In genomic region chr19:32459199-32459865, GRCh38 we compare ENCODE assay signal across 26 cellular contexts. TPM values are rescaled to one million over a fixed set of nuclear protein-coding genes. Genes with fewer than 3 reads are reported as not detected.
DNase-seq lines count a peak whose midpoint lies in the region; ATAC-seq, FAIRE-seq and TF ChIP-seq lines count a peak whose summit lies in the region.
"Had no signal": no experiment of that assay in that cellular context is flagged by ENCODE, and none has a peak within 500 bp of the region (broad histone marks: within the 10 kb centered on the region; RNA-seq: fewer than 3 reads in every experiment).

No MANE protein-coding gene starts in this region.

- POLR2A ChIA-PET in CD8-positive, alpha-beta memory T cell (lab: Charles Lee), result no interaction called here
- POLR2A ChIA-PET in HepG2 (lab: Yijun Ruan, JAX), result no interaction called here

- H3K9ac ChIP-seq in astrocyte (ENCODE audit: low read length), result no peak overlapping the region
- H3K9ac ChIP-seq in HepG2 (ENCODE audit: insufficient read depth, low read depth, low read length), result no peak overlapping the region
- no peak overlapping the region for H3K9ac ChIP-seq in neural progenitor cell

- no peaks in the 10 kb centered on the region for H3K79me2 ChIP-seq in astrocyte (ENCODE audit: insufficient read depth, low read length)
- H3K79me2 ChIP-seq in HepG2 (ENCODE audit: insufficient read depth, low read length), result no peaks in the 10 kb centered on the region
- no peaks in the 10 kb centered on the region for H3K79me2 ChIP-seq in neural progenitor cell (ENCODE audit: low read depth)

- H3K4me1 Mint-ChIP-seq in CD4-positive, CD25-positive, alpha-beta regulatory T cell, result peaks cover 11 to 24% (median 21%) of the 10 kb centered on the region in 4 donors
- peaks cover 9 to 21% (median 20%) of the 10 kb centered on the region in 3 donors for H3K4me1 Mint-ChIP-seq in CD8-positive, alpha-beta memory T cell
- H3K4me1 Mint-ChIP-seq in astrocyte (ENCODE audit: low read depth, unreplicated experiment) (peaks cover 26% of the 10 kb centered on the region), neural progenitor cell (no peaks in the 10 kb centered on the region)

- BruUV-seq in HepG2 (replicated peaks; lab: Mats Ljungman, UMichigan), result no TSS peak

- H3K4me1 ChIP-seq in CD4-positive, CD25-positive, alpha-beta regulatory T cell (ENCODE audit: control insufficient read depth, insufficient read depth, low read length, poor library complexity, severe bottlenecking), result peaks cover 14% of the 10 kb centered on the region
- H3K4me1 ChIP-seq in CD8-positive, alpha-beta memory T cell (ENCODE audit: insufficient read depth, low read length), result no peaks in the 10 kb centered on the region
- H3K4me1 ChIP-seq in astrocyte (ENCODE audit: insufficient read depth, low read length) (no peaks in the 10 kb centered on the region), HepG2 (ENCODE audit: insufficient read depth, low read length) (peaks cover 9% of the 10 kb centered on the region), neural progenitor cell (no peaks in the 10 kb centered on the region)
- H3K4me1 ChIP-seq: foreskin keratinocyte, left lung, prostate gland had no signal

- H3K4me3 Mint-ChIP-seq in CD4-positive, CD25-positive, alpha-beta regulatory T cell, result peak overlapping the region; percentile 10 to 60 (median 44)
- peak overlapping the region in 2 of 7 donors; percentile 3 to 47 for H3K4me3 Mint-ChIP-seq in CD8-positive, alpha-beta memory T cell
- H3K4me3 Mint-ChIP-seq in astrocyte (ENCODE audit: unreplicated experiment) (no peak overlapping the region), neural progenitor cell (no peak overlapping the region)

- CTCF ChIA-PET in CD8-positive, alpha-beta memory T cell (lab: Charles Lee), result no interaction called here
- CTCF ChIA-PET in HepG2 (lab: Yijun Ruan, JAX; ENCODE audit: low intra/inter-chr PET ratio, low total read pairs), result no interaction called here

- no peak overlapping the region for H2AFZ ChIP-seq in astrocyte (ENCODE audit: low read depth, low read length)
- no peak overlapping the region for H2AFZ ChIP-seq in HepG2 (ENCODE audit: low read length)
- no peak overlapping the region for H2AFZ ChIP-seq in neural progenitor cell (replicated peaks)

- H3K27me3 Mint-ChIP-seq in CD4-positive, CD25-positive, alpha-beta regulatory T cell, result no peaks in the 10 kb centered on the region
- H3K27me3 Mint-ChIP-seq in CD8-positive, alpha-beta memory T cell, result no peaks in the 10 kb centered on the region
- H3K27me3 Mint-ChIP-seq in astrocyte (ENCODE audit: low read depth, unreplicated experiment) (no peaks in the 10 kb centered on the region), neural progenitor cell (ENCODE audit: insufficient read depth, low read depth) (no peaks in the 10 kb centered on the region)

- no peak for ATAC-seq in CD4-positive, CD25-positive, alpha-beta regulatory T cell (ENCODE audit: low read depth in 2 of 2)
- ATAC-seq in HepG2, result peak; percentile 48; the same call in 1 of the 3 replicates
- ATAC-seq: esophagus mucosa, foreskin keratinocyte had no signal

- peak overlapping the region; percentile 86 to 94 (median 92) for H3K27ac Mint-ChIP-seq in CD4-positive, CD25-positive, alpha-beta regulatory T cell
- H3K27ac Mint-ChIP-seq in CD8-positive, alpha-beta memory T cell, result peak overlapping the region in 6 of 8 donors; percentile 1 to 77 (median 46)
- H3K27ac Mint-ChIP-seq in astrocyte (ENCODE audit: unreplicated experiment) (peak overlapping the region; percentile 2), neural progenitor cell (no peak overlapping the region)
- H3K27ac Mint-ChIP-seq: activated T-helper 2 cell treated with anti-CD3 and anti-CD28 coated beads, Interferon-gamma antibody, Interleukin-2, Interleukin-4, amounts not matched to agents 10 μg/mL and 5 μg/mL and 100 μg/mL, durations not matched to agents 14 hours and 24 hours and 36 hours had no signal

- TF ChIP-seq EP300 in HepG2 (IDR thresholded peaks at IDR 0.05; ENCODE audit: low read depth in 2 of 2, low read length in 2 of 2) (no peak), HepG2 (CRISPR knock-in tag; IDR thresholded peaks at IDR 0.05; ENCODE audit: borderline replicate concordance) (no peak)

- TF ChIP-seq POLR2A in HepG2 (IDR thresholded peaks at IDR 0.05; ENCODE audit: insufficient read depth in 1 of 2, low read depth in 2 of 2, low read length in 2 of 2), result no peak

- no peaks in the 10 kb centered on the region for H3K9me3 Mint-ChIP-seq in CD4-positive, CD25-positive, alpha-beta regulatory T cell
- H3K9me3 Mint-ChIP-seq in CD8-positive, alpha-beta memory T cell, result no peaks in the 10 kb centered on the region
- H3K9me3 Mint-ChIP-seq in astrocyte (ENCODE audit: unreplicated experiment), result no peaks in the 10 kb centered on the region
- no peaks in the 10 kb centered on the region for H3K9me3 Mint-ChIP-seq in neural progenitor cell
- H3K9me3 Mint-ChIP-seq: activated naive CD4-positive, alpha-beta T cell treated with anti-CD3 and anti-CD28 coated beads, Interleukin-2, amount 50 U/mL, for 72 hours; activated T-helper 2 cell treated with anti-CD3 and anti-CD28 coated beads, Interferon-gamma antibody, Interleukin-2, Interleukin-4, amounts not matched to agents 10 μg/mL and 5 μg/mL and 100 μg/mL, durations not matched to agents 14 hours and 24 hours and 36 hours had no signal

- TF ChIP-seq RAD21 in HepG2 (CRISPR knock-in tag; IDR thresholded peaks at IDR 0.05), result no peak

- in situ Hi-C loops in HepG2 (cut with HindIII; ENCODE audit: extremely low pct_ligation_motif_present, low pct_unique_long_range_greater_than_20kb), result no loop called here

- no peak for DNase-seq in CD4-positive, CD25-positive, alpha-beta regulatory T cell
- no peak for DNase-seq in CD8-positive, alpha-beta memory T cell
- no peak for DNase-seq in astrocyte (ENCODE audit: low read depth)
- peak; percentile 9 for DNase-seq in HepG2 (ENCODE audit: low spot score)
- DNase-seq in RKO (ENCODE audit: low spot score), result no peak
- no peak for DNase-seq in globus pallidus (ENCODE audit: low spot score)
- no peak for DNase-seq in neural progenitor cell (ENCODE audit: low spot score)
- DNase-seq: anterior cingulate cortex; C1 segment of cervical spinal cord; effector memory CD4-positive, alpha-beta T cell; foreskin keratinocyte; GOT3; hippocampal formation; left lung; mesendoderm; NCI-H146; NCI-H2107; nucleus accumbens; stimulated activated CD8-positive, alpha-beta memory T cell treated with anti-CD3 and anti-CD28 coated beads, Interleukin-4, amount 100 ng/mL, for 48 hours; trophoblast cell had no signal

- peaks cover 14% of the 10 kb centered on the region for H3K36me3 Mint-ChIP-seq in CD4-positive, CD25-positive, alpha-beta regulatory T cell
- H3K36me3 Mint-ChIP-seq in CD8-positive, alpha-beta memory T cell, result peaks cover 3 to 13% (median 10%) of the 10 kb centered on the region in 3 donors
- peaks cover 4% of the 10 kb centered on the region for H3K36me3 Mint-ChIP-seq in astrocyte (ENCODE audit: low read depth, unreplicated experiment)
- peaks cover 9% of the 10 kb centered on the region for H3K36me3 Mint-ChIP-seq in neural progenitor cell
- H3K36me3 Mint-ChIP-seq: activated naive CD4-positive, alpha-beta T cell treated with anti-CD3 and anti-CD28 coated beads, Interleukin-2, amount 50 U/mL, for 72 hours had no signal

- H3K27ac ChIP-seq in CD4-positive, CD25-positive, alpha-beta regulatory T cell (ENCODE audit: insufficient read depth, low read length, poor library complexity, severe bottlenecking), result no peak overlapping the region
- no peak overlapping the region for H3K27ac ChIP-seq in CD8-positive, alpha-beta memory T cell (ENCODE audit: low read depth, low read length)
- H3K27ac ChIP-seq in astrocyte (ENCODE audit: low read depth, low read length) (no peak overlapping the region), HepG2 (ENCODE audit: extremely low read length, insufficient read depth, low read length) (no peak overlapping the region), neural progenitor cell (no peak overlapping the region)
- H3K27ac ChIP-seq: coronary artery, foreskin keratinocyte, left lung, prostate gland had no signal

- H3K4me2 ChIP-seq in astrocyte (ENCODE audit: low read length) (no peak overlapping the region), HepG2 (ENCODE audit: low read depth, low read length) (no peak overlapping the region), neural progenitor cell (no peak overlapping the region)

- H3K27me3 ChIP-seq in CD4-positive, CD25-positive, alpha-beta regulatory T cell (ENCODE audit: control insufficient read depth, insufficient read depth, low read length), result no peaks in the 10 kb centered on the region
- no peaks in the 10 kb centered on the region for H3K27me3 ChIP-seq in CD8-positive, alpha-beta memory T cell (ENCODE audit: insufficient read depth, low read length, poor library complexity, severe bottlenecking)
- H3K27me3 ChIP-seq in astrocyte (ENCODE audit: insufficient read depth, low read length) (no peaks in the 10 kb centered on the region), HepG2 (ENCODE audit: control insufficient read depth in 1 of 2, insufficient read depth in 2 of 2, low read length in 2 of 2) (no peaks in the 10 kb centered on the region), neural progenitor cell (no peaks in the 10 kb centered on the region)
- H3K27me3 ChIP-seq: foreskin keratinocyte, left lung had no signal

- H3F3A ChIP-seq in neural progenitor cell (ENCODE audit: low read depth), result no peaks in the 10 kb centered on the region

- 90% methylated on average over 3 of the region's 3 CpGs for WGBS in HepG2 (ENCODE audit: low lambda C conversion rate)

- H3K36me3 ChIP-seq in CD4-positive, CD25-positive, alpha-beta regulatory T cell (ENCODE audit: control insufficient read depth, insufficient read depth, low read length), result peaks cover 8% of the 10 kb centered on the region
- H3K36me3 ChIP-seq in CD8-positive, alpha-beta memory T cell (ENCODE audit: insufficient read depth, low read length), result no peaks in the 10 kb centered on the region
- H3K36me3 ChIP-seq in astrocyte (ENCODE audit: insufficient read depth, low read length) (peaks cover 13% of the 10 kb centered on the region), HepG2 (replicated peaks in 1 of 2; ENCODE audit: control insufficient read depth in 1 of 2, insufficient read depth in 2 of 2, low read length in 2 of 2) (peaks cover 6 to 36% of the 10 kb centered on the region in 2 experiments; a peak in 4 of 5 replicates), neural progenitor cell (peaks cover 12% of the 10 kb centered on the region)
- H3K36me3 ChIP-seq: prostate gland had no signal

- no peaks in the 10 kb centered on the region for H3K9me3 ChIP-seq in CD4-positive, CD25-positive, alpha-beta regulatory T cell (ENCODE audit: control insufficient read depth in 2 of 2, low read length in 2 of 2)
- no peaks in the 10 kb centered on the region for H3K9me3 ChIP-seq in CD8-positive, alpha-beta memory T cell (ENCODE audit: low read length)
- H3K9me3 ChIP-seq in astrocyte (ENCODE audit: insufficient read depth, low read depth, low read length) (no peaks in the 10 kb centered on the region), HepG2 (ENCODE audit: low read length) (no peaks in the 10 kb centered on the region), neural progenitor cell (ENCODE audit: low read depth) (no peaks in the 10 kb centered on the region)
- H3K9me3 ChIP-seq: left lung, prostate gland had no signal

- TF ChIP-seq CTCF in astrocyte (IDR thresholded peaks at IDR 0.05; ENCODE audit: insufficient read depth, low read depth, low read length), result no peak
- TF ChIP-seq CTCF in HepG2 (CRISPR knock-in tag; IDR thresholded peaks at IDR 0.05), result no peak
- TF ChIP-seq CTCF in neural progenitor cell (IDR thresholded peaks at IDR 0.05), result no peak

- H3K4me3 ChIP-seq in CD4-positive, CD25-positive, alpha-beta regulatory T cell (ENCODE audit: low read depth, low read length), result peak overlapping the region; percentile 64
- H3K4me3 ChIP-seq in CD8-positive, alpha-beta memory T cell (ENCODE audit: low read length), result no peak overlapping the region
- no peak overlapping the region for H3K4me3 ChIP-seq in astrocyte (ENCODE audit: insufficient read depth, low read depth, low read length)
- H3K4me3 ChIP-seq in HepG2 (replicated peaks in 1 of 3; ENCODE audit: insufficient read depth in 1 of 3, low read depth in 2 of 3, low read length in 3 of 3), result no peak overlapping the region
- H3K4me3 ChIP-seq in neural progenitor cell, result no peak overlapping the region
- H3K4me3 ChIP-seq: coronary artery, left lung, prostate gland had no signal

- H4K20me1 ChIP-seq in astrocyte (ENCODE audit: insufficient read depth, low read length) (no peaks in the 10 kb centered on the region), HepG2 (ENCODE audit: insufficient read depth, low read length) (no peaks in the 10 kb centered on the region), neural progenitor cell (ENCODE audit: low read depth) (no peaks in the 10 kb centered on the region)

- no peak for FAIRE-seq in astrocyte (lab: Jason Lieb, UNC)
- no peak for FAIRE-seq in HepG2 (lab: Jason Lieb, UNC)
- FAIRE-seq: TTC549 had no signal

- intact Hi-C loops in HepG2 (cut with micrococcal nuclease; ENCODE audit: unreplicated experiment), result no loop called here

RNA-seq across cellular contexts. Expression of gene DPY19L3, which starts 53.8 kb away (rescaled TPM):
- 17.4 TPM for total RNA-seq in CD4-positive, CD25-positive, alpha-beta regulatory T cell
- 1 to 10 TPM; 4.5 to 6.4 (median 5.7) TPM for polyA plus RNA-seq in CD4-positive, CD25-positive, alpha-beta regulatory T cell
- total RNA-seq in CD8-positive, alpha-beta memory T cell, result 10 to 100 TPM; 21.6 to 25.0 TPM
- polyA plus RNA-seq in CD8-positive, alpha-beta memory T cell, result 2.7 TPM
- total RNA-seq in astrocyte (48.5 and 50.9 TPM in 2 replicates), HepG2 (2016; rRNA removed; fragmentation: Illumina TruSeq; extraction: Trizol) (9.8 and 25.2 TPM in 2 replicates), neural progenitor cell (ENCODE audit: low replicate concordance) (49.9 and 83.1 TPM in 2 replicates)
- total RNA-seq in HepG2 (2016; cell fraction: cytosol; rRNA removed; fragmentation: Illumina TruSeq; extraction: Trizol; ENCODE audit: low read depth), result 1.6 and 2.4 TPM in 2 replicates
- total RNA-seq in HepG2 (2016; cell fraction: insoluble cytoplasmic fraction; rRNA removed; fragmentation: Illumina TruSeq; extraction: Trizol), result 11.2 and 21.8 TPM in 2 replicates
- total RNA-seq in HepG2 (2016; cell fraction: membrane; rRNA removed; fragmentation: Illumina TruSeq; extraction: Trizol), result 5.2 and 5.7 TPM in 2 replicates
- total RNA-seq in HepG2 (2016; cell fraction: nucleus; rRNA removed; fragmentation: Illumina TruSeq; extraction: Trizol), result 53.6 and 61.6 TPM in 2 replicates
- 21.6 and 22.9 TPM in 2 replicates for polyA plus RNA-seq in HepG2 (2011; rRNA removed)
- 14.4 and 15.5 TPM in 2 replicates for polyA plus RNA-seq in HepG2 (2011; cell fraction: cytosol; rRNA removed)
- 117 and 122 TPM in 2 replicates for polyA plus RNA-seq in HepG2 (2011; cell fraction: nucleus; rRNA removed)
- 15.6 and 16.7 TPM in 2 replicates for polyA plus RNA-seq in HepG2 (2012)
- 0.78 and 0.86 TPM in 2 replicates for polyA plus RNA-seq in HepG2 (2016; cell fraction: cytosol; fragmentation: Illumina TruSeq; extraction: Trizol; ENCODE audit: low read depth)
- 7.6 and 8.8 TPM in 2 replicates for polyA plus RNA-seq in HepG2 (2016; cell fraction: insoluble cytoplasmic fraction; fragmentation: Illumina TruSeq; extraction: Trizol; ENCODE audit: low read depth)
- 3.2 and 3.3 TPM in 2 replicates for polyA plus RNA-seq in HepG2 (2016; cell fraction: membrane; fragmentation: Illumina TruSeq; extraction: Trizol; ENCODE audit: low read depth)
- 60.1 and 76.3 TPM in 2 replicates for polyA plus RNA-seq in HepG2 (2016; cell fraction: nucleus; fragmentation: Illumina TruSeq; extraction: Trizol; ENCODE audit: insufficient read depth, low read depth)
- 25.0 and 30.6 TPM in 2 replicates for polyA minus RNA-seq in HepG2 (2011; rRNA and poly(A)+ RNA removed; ENCODE audit: low replicate concordance)
- 22.8 and 24.8 TPM in 2 replicates for polyA minus RNA-seq in HepG2 (2011; cell fraction: cytosol; rRNA and poly(A)+ RNA removed)
- polyA minus RNA-seq in HepG2 (2011; cell fraction: nucleus; rRNA and poly(A)+ RNA removed), result 128 and 146 TPM in 2 replicates

Comparison
In these comparisons a context has a peak if more than half of its experiments do, and no peak if none do; other contexts are left out.
1. H3K4me3 Mint-ChIP-seq: peak in CD4-positive, CD25-positive, alpha-beta regulatory T cell (4 of 4); none in astrocyte (single experiment) and neural progenitor cell (single experiment).